In genomic region chr7:98125758-98126157, GRCh38 we compare ENCODE assay signal across 13 cellular contexts.
"Had no signal": no experiment of that assay in that cellular context is flagged by ENCODE, and none has a peak within 500 bp of the region (broad histone marks: within the 10 kb centered on the region; RNA-seq: fewer than 3 reads in every experiment).

No MANE protein-coding gene starts in this region.

- H3K27me3 ChIP-seq: dorsolateral prefrontal cortex, pancreas, thyroid gland had no signal

- ATAC-seq: activated CD4-positive, CD25-positive, alpha-beta regulatory T cell treated with anti-CD3 and anti-CD28 coated beads, Interleukin-2, amount 50 U/mL, for 24 hours; left colon; stimulated activated naive B cell treated with anti-CD40 and anti-IgM and Interleukin-4, amounts not matched to agents 10 μg/mL and 1 μg/mL and 100 μg/mL, for 72 hours had no signal

- H3K9me3 ChIP-seq: pancreas, thyroid gland had no signal

- H3K27ac ChIP-seq: thyroid gland had no signal

- H3K4me3 ChIP-seq: dorsolateral prefrontal cortex, pancreas, thyroid gland had no signal

- DNase-seq: activated naive CD4-positive, alpha-beta T cell treated with Interleukin-2 at 50 U/mL for 16 hours; anterior cingulate cortex; dorsolateral prefrontal cortex; endodermal cell; head of caudate nucleus; left colon; mammary epithelial cell; naive B cell; pancreas; stimulated activated CD4-positive, alpha-beta T cell treated with anti-CD3 and anti-CD28 coated beads, Interleukin-2, amount 100 ng/mL, for 48 hours; stimulated activated naive B cell treated with anti-CD40 and anti-IgM and Interleukin-4, amounts not matched to agents 10 μg/mL and 1 μg/mL and 100 μg/mL, for 72 hours; thyroid gland had no signal

- H3K36me3 ChIP-seq: pancreas, thyroid gland had no signal
